Comparison of ENCODE assay signal across 2 cellular contexts in the genomic region with DNA sequence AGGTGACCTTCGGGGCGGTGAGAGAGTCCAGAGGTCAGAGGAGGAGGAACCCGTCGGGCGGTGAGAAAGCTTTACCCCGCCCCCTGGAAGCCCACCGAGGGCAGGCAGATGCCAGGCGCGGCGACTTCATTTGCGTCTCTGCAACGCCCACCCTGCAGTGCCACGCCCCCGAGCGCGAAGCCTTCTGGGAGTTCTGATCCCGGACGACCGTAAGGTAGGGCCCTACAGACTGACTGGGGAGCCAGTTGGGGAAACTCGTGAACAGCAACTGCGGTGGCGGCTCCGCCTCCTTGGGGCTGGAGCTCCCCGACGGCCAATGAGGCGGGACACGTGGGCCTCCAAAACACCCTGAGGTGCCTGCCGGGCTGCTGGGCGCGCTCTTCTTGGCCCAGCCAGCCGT.
TF ChIP-seq lines count a peak whose summit lies in the region.

No MANE protein-coding gene starts in this region.

TF ChIP-seq in GM23338, 12 proteins besides CTCF, POLR2A, EP300 and RAD21 (continued from another document):
- TF ChIP-seq, protein P1, sequence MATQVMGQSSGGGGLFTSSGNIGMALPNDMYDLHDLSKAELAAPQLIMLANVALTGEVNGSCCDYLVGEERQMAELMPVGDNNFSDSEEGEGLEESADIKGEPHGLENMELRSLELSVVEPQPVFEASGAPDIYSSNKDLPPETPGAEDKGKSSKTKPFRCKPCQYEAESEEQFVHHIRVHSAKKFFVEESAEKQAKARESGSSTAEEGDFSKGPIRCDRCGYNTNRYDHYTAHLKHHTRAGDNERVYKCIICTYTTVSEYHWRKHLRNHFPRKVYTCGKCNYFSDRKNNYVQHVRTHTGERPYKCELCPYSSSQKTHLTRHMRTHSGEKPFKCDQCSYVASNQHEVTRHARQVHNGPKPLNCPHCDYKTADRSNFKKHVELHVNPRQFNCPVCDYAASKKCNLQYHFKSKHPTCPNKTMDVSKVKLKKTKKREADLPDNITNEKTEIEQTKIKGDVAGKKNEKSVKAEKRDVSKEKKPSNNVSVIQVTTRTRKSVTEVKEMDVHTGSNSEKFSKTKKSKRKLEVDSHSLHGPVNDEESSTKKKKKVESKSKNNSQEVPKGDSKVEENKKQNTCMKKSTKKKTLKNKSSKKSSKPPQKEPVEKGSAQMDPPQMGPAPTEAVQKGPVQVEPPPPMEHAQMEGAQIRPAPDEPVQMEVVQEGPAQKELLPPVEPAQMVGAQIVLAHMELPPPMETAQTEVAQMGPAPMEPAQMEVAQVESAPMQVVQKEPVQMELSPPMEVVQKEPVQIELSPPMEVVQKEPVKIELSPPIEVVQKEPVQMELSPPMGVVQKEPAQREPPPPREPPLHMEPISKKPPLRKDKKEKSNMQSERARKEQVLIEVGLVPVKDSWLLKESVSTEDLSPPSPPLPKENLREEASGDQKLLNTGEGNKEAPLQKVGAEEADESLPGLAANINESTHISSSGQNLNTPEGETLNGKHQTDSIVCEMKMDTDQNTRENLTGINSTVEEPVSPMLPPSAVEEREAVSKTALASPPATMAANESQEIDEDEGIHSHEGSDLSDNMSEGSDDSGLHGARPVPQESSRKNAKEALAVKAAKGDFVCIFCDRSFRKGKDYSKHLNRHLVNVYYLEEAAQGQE (IDR thresholded peaks at IDR 0.05; ENCODE audit: unreplicated experiment): no peak
- TF ChIP-seq NANOG (IDR thresholded peaks at IDR 0.05; ENCODE audit: borderline replicate concordance) (no peak), ZNF114 (CRISPR knock-in tag; IDR thresholded peaks at IDR 0.05) (no peak), EZH2 (IDR thresholded peaks at IDR 0.05; ENCODE audit: low read depth, unreplicated experiment) (no peak), ZNF331 (CRISPR knock-in tag; IDR thresholded peaks at IDR 0.05; ENCODE audit: low read depth) (no peak)
- TF ChIP-seq, protein P2, sequence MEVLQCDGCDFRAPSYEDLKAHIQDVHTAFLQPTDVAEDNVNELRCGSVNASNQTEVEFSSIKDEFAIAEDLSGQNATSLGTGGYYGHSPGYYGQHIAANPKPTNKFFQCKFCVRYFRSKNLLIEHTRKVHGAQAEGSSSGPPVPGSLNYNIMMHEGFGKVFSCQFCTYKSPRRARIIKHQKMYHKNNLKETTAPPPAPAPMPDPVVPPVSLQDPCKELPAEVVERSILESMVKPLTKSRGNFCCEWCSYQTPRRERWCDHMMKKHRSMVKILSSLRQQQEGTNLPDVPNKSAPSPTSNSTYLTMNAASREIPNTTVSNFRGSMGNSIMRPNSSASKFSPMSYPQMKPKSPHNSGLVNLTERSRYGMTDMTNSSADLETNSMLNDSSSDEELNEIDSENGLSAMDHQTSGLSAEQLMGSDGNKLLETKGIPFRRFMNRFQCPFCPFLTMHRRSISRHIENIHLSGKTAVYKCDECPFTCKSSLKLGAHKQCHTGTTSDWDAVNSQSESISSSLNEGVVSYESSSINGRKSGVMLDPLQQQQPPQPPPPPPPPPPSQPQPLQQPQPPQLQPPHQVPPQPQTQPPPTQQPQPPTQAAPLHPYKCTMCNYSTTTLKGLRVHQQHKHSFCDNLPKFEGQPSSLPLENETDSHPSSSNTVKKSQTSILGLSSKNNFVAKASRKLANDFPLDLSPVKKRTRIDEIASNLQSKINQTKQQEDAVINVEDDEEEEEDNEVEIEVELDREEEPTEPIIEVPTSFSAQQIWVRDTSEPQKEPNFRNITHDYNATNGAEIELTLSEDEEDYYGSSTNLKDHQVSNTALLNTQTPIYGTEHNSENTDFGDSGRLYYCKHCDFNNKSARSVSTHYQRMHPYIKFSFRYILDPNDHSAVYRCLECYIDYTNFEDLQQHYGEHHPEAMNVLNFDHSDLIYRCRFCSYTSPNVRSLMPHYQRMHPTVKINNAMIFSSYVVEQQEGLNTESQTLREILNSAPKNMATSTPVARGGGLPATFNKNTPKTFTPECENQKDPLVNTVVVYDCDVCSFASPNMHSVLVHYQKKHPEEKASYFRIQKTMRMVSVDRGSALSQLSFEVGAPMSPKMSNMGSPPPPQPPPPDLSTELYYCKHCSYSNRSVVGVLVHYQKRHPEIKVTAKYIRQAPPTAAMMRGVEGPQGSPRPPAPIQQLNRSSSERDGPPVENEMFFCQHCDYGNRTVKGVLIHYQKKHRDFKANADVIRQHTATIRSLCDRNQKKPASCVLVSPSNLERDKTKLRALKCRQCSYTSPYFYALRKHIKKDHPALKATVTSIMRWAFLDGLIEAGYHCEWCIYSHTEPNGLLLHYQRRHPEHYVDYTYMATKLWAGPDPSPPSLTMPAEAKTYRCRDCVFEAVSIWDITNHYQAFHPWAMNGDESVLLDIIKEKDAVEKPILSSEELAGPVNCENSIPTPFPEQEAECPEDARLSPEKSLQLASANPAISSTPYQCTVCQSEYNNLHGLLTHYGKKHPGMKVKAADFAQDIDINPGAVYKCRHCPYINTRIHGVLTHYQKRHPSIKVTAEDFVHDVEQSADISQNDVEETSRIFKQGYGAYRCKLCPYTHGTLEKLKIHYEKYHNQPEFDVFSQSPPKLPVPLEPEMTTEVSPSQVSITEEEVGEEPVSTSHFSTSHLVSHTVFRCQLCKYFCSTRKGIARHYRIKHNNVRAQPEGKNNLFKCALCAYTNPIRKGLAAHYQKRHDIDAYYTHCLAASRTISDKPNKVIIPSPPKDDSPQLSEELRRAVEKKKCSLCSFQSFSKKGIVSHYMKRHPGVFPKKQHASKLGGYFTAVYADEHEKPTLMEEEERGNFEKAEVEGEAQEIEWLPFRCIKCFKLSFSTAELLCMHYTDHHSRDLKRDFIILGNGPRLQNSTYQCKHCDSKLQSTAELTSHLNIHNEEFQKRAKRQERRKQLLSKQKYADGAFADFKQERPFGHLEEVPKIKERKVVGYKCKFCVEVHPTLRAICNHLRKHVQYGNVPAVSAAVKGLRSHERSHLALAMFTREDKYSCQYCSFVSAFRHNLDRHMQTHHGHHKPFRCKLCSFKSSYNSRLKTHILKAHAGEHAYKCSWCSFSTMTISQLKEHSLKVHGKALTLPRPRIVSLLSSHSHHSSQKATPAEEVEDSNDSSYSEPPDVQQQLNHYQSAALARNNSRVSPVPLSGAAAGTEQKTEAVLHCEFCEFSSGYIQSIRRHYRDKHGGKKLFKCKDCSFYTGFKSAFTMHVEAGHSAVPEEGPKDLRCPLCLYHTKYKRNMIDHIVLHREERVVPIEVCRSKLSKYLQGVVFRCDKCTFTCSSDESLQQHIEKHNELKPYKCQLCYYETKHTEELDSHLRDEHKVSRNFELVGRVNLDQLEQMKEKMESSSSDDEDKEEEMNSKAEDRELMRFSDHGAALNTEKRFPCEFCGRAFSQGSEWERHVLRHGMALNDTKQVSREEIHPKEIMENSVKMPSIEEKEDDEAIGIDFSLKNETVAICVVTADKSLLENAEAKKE (CRISPR knock-in tag; IDR thresholded peaks at IDR 0.05): no peak
TF ChIP-seq in GM23338: peak in this region for 0.

TF ChIP-seq in WTC11, 78 proteins besides CTCF, POLR2A, EP300 and RAD21 (continued from another document):
- TF ChIP-seq, protein P3, sequence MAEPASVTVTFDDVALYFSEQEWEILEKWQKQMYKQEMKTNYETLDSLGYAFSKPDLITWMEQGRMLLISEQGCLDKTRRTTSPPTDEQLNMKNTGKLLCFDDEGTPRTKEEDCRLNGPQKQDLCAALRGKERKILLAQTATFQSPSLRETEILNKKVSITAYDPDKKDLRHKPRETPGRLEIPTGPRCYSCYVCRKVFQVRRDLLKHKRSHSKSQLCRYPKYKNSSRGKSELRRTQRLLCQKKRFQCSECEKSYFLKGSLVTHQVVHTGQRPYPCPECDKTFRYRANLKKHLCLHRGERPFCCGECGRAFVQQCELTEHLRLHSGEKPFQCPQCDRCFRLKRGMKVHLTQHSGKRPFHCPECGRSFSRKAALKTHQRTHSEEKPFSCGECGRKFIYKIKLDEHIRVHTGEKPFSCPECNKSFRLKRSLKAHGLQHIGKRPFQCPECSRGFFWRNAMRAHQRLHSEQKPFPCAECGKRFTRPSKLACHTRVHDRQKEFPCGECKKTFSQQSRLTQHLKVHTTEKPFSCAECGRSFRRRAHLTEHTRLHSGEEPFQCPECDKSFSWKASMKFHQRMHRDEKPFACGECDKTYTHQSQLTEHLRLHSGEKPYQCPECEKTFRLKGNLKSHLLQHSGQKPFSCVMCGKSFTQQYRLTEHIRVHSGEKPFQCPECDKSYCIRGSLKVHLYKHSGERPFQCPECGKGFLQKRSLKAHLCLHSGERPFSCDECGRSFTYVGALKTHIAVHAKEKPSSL (CRISPR knock-in tag; conservative IDR thresholded peaks at IDR 0.05): no peak
- TF ChIP-seq, protein P4, sequence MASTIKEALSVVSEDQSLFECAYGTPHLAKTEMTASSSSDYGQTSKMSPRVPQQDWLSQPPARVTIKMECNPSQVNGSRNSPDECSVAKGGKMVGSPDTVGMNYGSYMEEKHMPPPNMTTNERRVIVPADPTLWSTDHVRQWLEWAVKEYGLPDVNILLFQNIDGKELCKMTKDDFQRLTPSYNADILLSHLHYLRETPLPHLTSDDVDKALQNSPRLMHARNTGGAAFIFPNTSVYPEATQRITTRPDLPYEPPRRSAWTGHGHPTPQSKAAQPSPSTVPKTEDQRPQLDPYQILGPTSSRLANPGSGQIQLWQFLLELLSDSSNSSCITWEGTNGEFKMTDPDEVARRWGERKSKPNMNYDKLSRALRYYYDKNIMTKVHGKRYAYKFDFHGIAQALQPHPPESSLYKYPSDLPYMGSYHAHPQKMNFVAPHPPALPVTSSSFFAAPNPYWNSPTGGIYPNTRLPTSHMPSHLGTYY (CRISPR knock-in tag; IDR thresholded peaks at IDR 0.05): no peak
- TF ChIP-seq, protein P5, sequence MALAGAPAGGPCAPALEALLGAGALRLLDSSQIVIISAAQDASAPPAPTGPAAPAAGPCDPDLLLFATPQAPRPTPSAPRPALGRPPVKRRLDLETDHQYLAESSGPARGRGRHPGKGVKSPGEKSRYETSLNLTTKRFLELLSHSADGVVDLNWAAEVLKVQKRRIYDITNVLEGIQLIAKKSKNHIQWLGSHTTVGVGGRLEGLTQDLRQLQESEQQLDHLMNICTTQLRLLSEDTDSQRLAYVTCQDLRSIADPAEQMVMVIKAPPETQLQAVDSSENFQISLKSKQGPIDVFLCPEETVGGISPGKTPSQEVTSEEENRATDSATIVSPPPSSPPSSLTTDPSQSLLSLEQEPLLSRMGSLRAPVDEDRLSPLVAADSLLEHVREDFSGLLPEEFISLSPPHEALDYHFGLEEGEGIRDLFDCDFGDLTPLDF (CRISPR knock-in tag; IDR thresholded peaks at IDR 0.05): no peak
- TF ChIP-seq, protein P6, sequence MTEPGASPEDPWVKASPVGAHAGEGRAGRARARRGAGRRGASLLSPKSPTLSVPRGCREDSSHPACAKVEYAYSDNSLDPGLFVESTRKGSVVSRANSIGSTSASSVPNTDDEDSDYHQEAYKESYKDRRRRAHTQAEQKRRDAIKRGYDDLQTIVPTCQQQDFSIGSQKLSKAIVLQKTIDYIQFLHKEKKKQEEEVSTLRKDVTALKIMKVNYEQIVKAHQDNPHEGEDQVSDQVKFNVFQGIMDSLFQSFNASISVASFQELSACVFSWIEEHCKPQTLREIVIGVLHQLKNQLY (CRISPR knock-in tag; IDR thresholded peaks at IDR 0.05): no peak
- TF ChIP-seq ELF4 (CRISPR knock-in tag; IDR thresholded peaks at IDR 0.05; ENCODE audit: low read depth): no peak
- no peak for TF ChIP-seq NR1H2 (CRISPR knock-in tag; IDR thresholded peaks at IDR 0.05)
- TF ChIP-seq JAZF1 (CRISPR knock-in tag; IDR thresholded peaks at IDR 0.05): no peak
- TF ChIP-seq ZNF219 (CRISPR knock-in tag; IDR thresholded peaks at IDR 0.05; ENCODE audit: borderline replicate concordance): no peak
- no peak for TF ChIP-seq NR3C1 (CRISPR knock-in tag; conservative IDR thresholded peaks at IDR 0.05; ENCODE audit: low read depth)
- TF ChIP-seq MXD4 (CRISPR knock-in tag; IDR thresholded peaks at IDR 0.05; ENCODE audit: borderline replicate concordance): no peak
- no peak for TF ChIP-seq EMX1 (CRISPR knock-in tag; IDR thresholded peaks at IDR 0.05)
- TF ChIP-seq SMAD4 (CRISPR knock-in tag; IDR thresholded peaks at IDR 0.05): no peak
